In the genomic region with DNA sequence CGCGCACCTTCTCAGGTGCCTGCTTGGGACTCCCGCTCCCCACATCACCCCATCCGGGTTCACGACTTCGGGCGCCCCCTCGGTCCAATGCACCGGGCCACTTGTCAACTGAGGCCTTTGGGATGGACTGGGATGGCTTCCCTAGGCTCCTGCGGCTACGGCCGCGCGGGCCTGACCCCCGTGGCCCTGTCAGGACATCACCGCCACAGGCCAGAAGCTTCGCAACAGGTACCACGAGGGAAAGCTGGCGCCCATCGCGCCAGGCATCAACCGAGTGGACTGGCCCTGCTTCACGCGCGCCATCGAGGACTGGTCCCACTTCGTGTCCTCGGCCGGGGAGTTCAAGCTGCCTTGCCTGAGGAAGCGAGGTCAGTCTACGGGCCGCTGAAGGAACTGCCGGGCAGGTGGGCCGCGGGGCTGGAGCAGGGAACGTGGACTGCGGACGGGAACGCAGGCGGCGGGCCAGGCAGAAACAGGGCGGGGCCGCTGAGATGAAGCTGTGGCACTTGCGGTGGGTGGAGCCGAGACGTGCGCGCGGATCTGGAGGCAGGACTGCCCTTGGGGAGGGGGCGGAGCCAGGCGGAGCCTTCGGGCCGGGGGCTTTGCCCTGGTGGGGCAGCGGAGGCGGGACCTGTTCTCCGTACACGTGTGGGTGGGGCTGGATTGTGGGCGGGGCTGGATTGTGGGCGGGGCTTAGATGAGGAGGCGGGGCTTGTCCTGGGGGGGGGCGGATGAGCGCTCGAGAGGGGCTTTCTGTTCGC, we compare ENCODE assay signal across 8 cellular contexts. TPM values are rescaled to one million over a fixed set of nuclear protein-coding genes. Genes with fewer than 3 reads are reported as not detected.
A peak's percentile ranks its signal among the peaks of the same experiment; 100 is the strongest.
DNase-seq lines count a peak whose midpoint lies in the region; ATAC-seq and TF ChIP-seq lines count a peak whose summit lies in the region.

No MANE protein-coding gene starts in this region.

- peak; percentile 99 for DNase-seq in BE2C
- peak; percentile 59 for DNase-seq in NCI-H226
- DNase-seq in activated T-cell treated with anti-CD3 and anti-CD28 coated beads, Interleukin-2, amount 50 U/mL, for 72 hours: peak; percentile 94 to 96
- DNase-seq in fibroblast of peridontal ligament (ENCODE audit: extremely low read depth): peak; percentile 17
- DNase-seq in natural killer cell treated with Interleukin-12 subunit alpha and Interleukin-12 subunit beta and Interleukin-15 and Interleukin-18, amount 100 ng/mL, for 72 hours (ENCODE audit: low spot score): peak; percentile 93
- peak; percentile 76 for DNase-seq in stimulated activated naive B cell treated with anti-CD40 and anti-IgM and Interleukin-4, amounts not matched to agents 10 μg/mL and 1 μg/mL and 100 μg/mL, for 72 hours
- no peak for DNase-seq in amniotic stem cell (lab: John Stamatoyannopoulos, UW)

- H3K9me3 ChIP-seq in BE2C: no peaks in the 10 kb centered on the region

- no peaks in the 10 kb centered on the region for H3K9me3 Mint-ChIP-seq in activated T-cell treated with anti-CD3 and anti-CD28 coated beads, Interleukin-2, amount 50 U/mL, for 72 hours
- H3K9me3 Mint-ChIP-seq in natural killer cell treated with Interleukin-12 subunit alpha and Interleukin-12 subunit beta and Interleukin-15 and Interleukin-18, amount 100 ng/mL, for 72 hours: no peaks in the 10 kb centered on the region
- no peaks in the 10 kb centered on the region for H3K9me3 Mint-ChIP-seq in stimulated activated naive B cell treated with anti-CD40 and anti-IgM and Interleukin-4, amounts not matched to agents 10 μg/mL and 1 μg/mL and 100 μg/mL, for 72 hours

- peak overlapping the region; percentile 64 for H3K27ac Mint-ChIP-seq in activated T-cell treated with anti-CD3 and anti-CD28 coated beads, Interleukin-2, amount 50 U/mL, for 72 hours
- H3K27ac Mint-ChIP-seq in natural killer cell treated with Interleukin-12 subunit alpha and Interleukin-12 subunit beta and Interleukin-15 and Interleukin-18, amount 100 ng/mL, for 72 hours: peak overlapping the region in 1 of 2 donors; percentile 43
- peak overlapping the region; percentile 63 for H3K27ac Mint-ChIP-seq in stimulated activated naive B cell treated with anti-CD40 and anti-IgM and Interleukin-4, amounts not matched to agents 10 μg/mL and 1 μg/mL and 100 μg/mL, for 72 hours

- peaks cover 17% of the 10 kb centered on the region for H3K4me1 Mint-ChIP-seq in activated T-cell treated with anti-CD3 and anti-CD28 coated beads, Interleukin-2, amount 50 U/mL, for 72 hours (ENCODE audit: low read depth)
- H3K4me1 Mint-ChIP-seq in natural killer cell treated with Interleukin-12 subunit alpha and Interleukin-12 subunit beta and Interleukin-15 and Interleukin-18, amount 100 ng/mL, for 72 hours (ENCODE audit: low read depth in 2 of 2): peaks cover 0 to 9% of the 10 kb centered on the region in 2 donors
- peaks cover 5 to 16% of the 10 kb centered on the region in 2 donors for H3K4me1 Mint-ChIP-seq in stimulated activated naive B cell treated with anti-CD40 and anti-IgM and Interleukin-4, amounts not matched to agents 10 μg/mL and 1 μg/mL and 100 μg/mL, for 72 hours

- H3K36me3 Mint-ChIP-seq in activated T-cell treated with anti-CD3 and anti-CD28 coated beads, Interleukin-2, amount 50 U/mL, for 72 hours (ENCODE audit: insufficient read depth in 2 of 2): peaks cover 0 to 1% of the 10 kb centered on the region in 2 donors
- H3K36me3 Mint-ChIP-seq in natural killer cell treated with Interleukin-12 subunit alpha and Interleukin-12 subunit beta and Interleukin-15 and Interleukin-18, amount 100 ng/mL, for 72 hours: no peaks in the 10 kb centered on the region
- H3K36me3 Mint-ChIP-seq in stimulated activated naive B cell treated with anti-CD40 and anti-IgM and Interleukin-4, amounts not matched to agents 10 μg/mL and 1 μg/mL and 100 μg/mL, for 72 hours: no peaks in the 10 kb centered on the region

- peak; percentile 71 for ATAC-seq in GM21529 (IDR thresholded peaks at IDR 0.05; ENCODE audit: unreplicated experiment)
- peak; percentile 96 to 97 for ATAC-seq in activated T-cell treated with anti-CD3 and anti-CD28 coated beads, Interleukin-2, amount 50 U/mL, for 72 hours (replicated peaks in 1 of 2)
- peak; percentile 98 to 99 for ATAC-seq in natural killer cell treated with Interleukin-12 subunit alpha and Interleukin-12 subunit beta and Interleukin-15 and Interleukin-18, amount 100 ng/mL, for 72 hours
- peak; percentile 94 for ATAC-seq in stimulated activated naive B cell treated with anti-CD40 and anti-IgM and Interleukin-4, amounts not matched to agents 10 μg/mL and 1 μg/mL and 100 μg/mL, for 72 hours (replicated peaks)

- no peak for TF ChIP-seq CTCF in BE2C (IDR thresholded peaks at IDR 0.05; ENCODE audit: low read depth, low read length)

- no peaks in the 10 kb centered on the region for H3K27me3 ChIP-seq in BE2C

- peak overlapping the region; percentile 62 for H3K4me3 ChIP-seq in BE2C (ENCODE audit: low read depth, low read length)

- H3K36me3 ChIP-seq in BE2C: no peaks in the 10 kb centered on the region

- no peaks in the 10 kb centered on the region for H3K27me3 Mint-ChIP-seq in activated T-cell treated with anti-CD3 and anti-CD28 coated beads, Interleukin-2, amount 50 U/mL, for 72 hours (ENCODE audit: low read depth)
- H3K27me3 Mint-ChIP-seq in natural killer cell treated with Interleukin-12 subunit alpha and Interleukin-12 subunit beta and Interleukin-15 and Interleukin-18, amount 100 ng/mL, for 72 hours: no peaks in the 10 kb centered on the region
- peaks cover 6 to 7% of the 10 kb centered on the region in 2 donors for H3K27me3 Mint-ChIP-seq in stimulated activated naive B cell treated with anti-CD40 and anti-IgM and Interleukin-4, amounts not matched to agents 10 μg/mL and 1 μg/mL and 100 μg/mL, for 72 hours

- no peaks in the 10 kb centered on the region for H3K4me1 ChIP-seq in BE2C

- H3K4me3 Mint-ChIP-seq in activated T-cell treated with anti-CD3 and anti-CD28 coated beads, Interleukin-2, amount 50 U/mL, for 72 hours: peak overlapping the region; percentile 87 to 93
- peak overlapping the region; percentile 85 for H3K4me3 Mint-ChIP-seq in natural killer cell treated with Interleukin-12 subunit alpha and Interleukin-12 subunit beta and Interleukin-15 and Interleukin-18, amount 100 ng/mL, for 72 hours
- peak overlapping the region; percentile 89 to 91 for H3K4me3 Mint-ChIP-seq in stimulated activated naive B cell treated with anti-CD40 and anti-IgM and Interleukin-4, amounts not matched to agents 10 μg/mL and 1 μg/mL and 100 μg/mL, for 72 hours

RNA-seq across cellular contexts. Expression of a gene that starts 13.7 kb away (rescaled TPM):
- 3.8 TPM for polyA plus RNA-seq in BE2C (2012; ENCODE audit: insufficient read depth, insufficient read length, low read depth)
- not detected for total RNA-seq in activated T-cell treated with anti-CD3 and anti-CD28 coated beads, Interleukin-2, amount 50 U/mL, for 72 hours
- not detected for total RNA-seq in natural killer cell treated with Interleukin-12 subunit alpha and Interleukin-12 subunit beta and Interleukin-15 and Interleukin-18, amount 100 ng/mL, for 72 hours

RNA-seq across cellular contexts. Expression of a gene that starts 15.8 kb away (rescaled TPM):
- polyA plus RNA-seq in BE2C (2012; ENCODE audit: insufficient read depth, insufficient read length, low read depth): 7.1 TPM
- total RNA-seq in activated T-cell treated with anti-CD3 and anti-CD28 coated beads, Interleukin-2, amount 50 U/mL, for 72 hours: 10 to 100 TPM; 12.0 to 12.7 TPM
- total RNA-seq in natural killer cell treated with Interleukin-12 subunit alpha and Interleukin-12 subunit beta and Interleukin-15 and Interleukin-18, amount 100 ng/mL, for 72 hours: 10 to 100 TPM in 1 of 2 donors, 1 to 10 TPM in 1; 9.6 to 10.7 TPM

RNA-seq across cellular contexts. Expression of a gene that starts 16.6 kb away (rescaled TPM):
- polyA plus RNA-seq in BE2C (2012; ENCODE audit: insufficient read depth, insufficient read length, low read depth): 40.6 TPM
- 10 to 100 TPM; 38.9 to 45.0 TPM for total RNA-seq in activated T-cell treated with anti-CD3 and anti-CD28 coated beads, Interleukin-2, amount 50 U/mL, for 72 hours
- 100 to 1,000 TPM in 1 of 2 donors, 10 to 100 TPM in 1; 74.3 to 124 TPM for total RNA-seq in natural killer cell treated with Interleukin-12 subunit alpha and Interleukin-12 subunit beta and Interleukin-15 and Interleukin-18, amount 100 ng/mL, for 72 hours

RNA-seq across cellular contexts. Expression of a gene that starts 40.9 kb away (rescaled TPM):
- 49.0 TPM for polyA plus RNA-seq in BE2C (2012; ENCODE audit: insufficient read depth, insufficient read length, low read depth)
- under 1 TPM; 0.76 to 0.84 TPM for total RNA-seq in activated T-cell treated with anti-CD3 and anti-CD28 coated beads, Interleukin-2, amount 50 U/mL, for 72 hours
- under 1 TPM in 1 of 2 donors, not detected in 1; 0.31 TPM for total RNA-seq in natural killer cell treated with Interleukin-12 subunit alpha and Interleukin-12 subunit beta and Interleukin-15 and Interleukin-18, amount 100 ng/mL, for 72 hours
